In genomic region chr16:2470603-2471015, GRCh38 we compare ENCODE assay signal across 1 cellular context.
A peak's percentile ranks its signal among the peaks of the same experiment; 100 is the strongest.
TF ChIP-seq lines count a peak whose summit lies in the region.

No MANE protein-coding gene starts in this region.

TF ChIP-seq in HEK293, 187 proteins besides CTCF, POLR2A, EP300 and RAD21 (continued from another document and continues in another):
- no peak for TF ChIP-seq TSHZ1 (tag by site-specific recombination; IDR thresholded peaks at IDR 0.05; ENCODE audit: borderline replicate concordance)
- TF ChIP-seq ZIC2 (tag by site-specific recombination; IDR thresholded peaks at IDR 0.05) = peak; percentile 67
- no peak for TF ChIP-seq ZNF473 (tag by site-specific recombination; IDR thresholded peaks at IDR 0.05)
- TF ChIP-seq ZNF623 (tag by site-specific recombination; IDR thresholded peaks at IDR 0.05) = no peak
- TF ChIP-seq ZSCAN16 (tag by site-specific recombination; IDR thresholded peaks at IDR 0.05) = no peak
- 0 out of 2 replicates have a peak, but pooled peaks have one; percentile 28 for TF ChIP-seq WT1 (tag by site-specific recombination; IDR thresholded peaks at IDR 0.05)
- peak; percentile 68; the same call in 1 of the 2 replicates for TF ChIP-seq BCL11B (tag by site-specific recombination; IDR thresholded peaks at IDR 0.05; ENCODE audit: low read depth)
- TF ChIP-seq ZNF221 (tag by site-specific recombination; IDR thresholded peaks at IDR 0.05; ENCODE audit: borderline replicate concordance) = no peak
- TF ChIP-seq ZNF426 (tag by site-specific recombination; IDR thresholded peaks at IDR 0.05) = no peak
- TF ChIP-seq, protein P1, sequence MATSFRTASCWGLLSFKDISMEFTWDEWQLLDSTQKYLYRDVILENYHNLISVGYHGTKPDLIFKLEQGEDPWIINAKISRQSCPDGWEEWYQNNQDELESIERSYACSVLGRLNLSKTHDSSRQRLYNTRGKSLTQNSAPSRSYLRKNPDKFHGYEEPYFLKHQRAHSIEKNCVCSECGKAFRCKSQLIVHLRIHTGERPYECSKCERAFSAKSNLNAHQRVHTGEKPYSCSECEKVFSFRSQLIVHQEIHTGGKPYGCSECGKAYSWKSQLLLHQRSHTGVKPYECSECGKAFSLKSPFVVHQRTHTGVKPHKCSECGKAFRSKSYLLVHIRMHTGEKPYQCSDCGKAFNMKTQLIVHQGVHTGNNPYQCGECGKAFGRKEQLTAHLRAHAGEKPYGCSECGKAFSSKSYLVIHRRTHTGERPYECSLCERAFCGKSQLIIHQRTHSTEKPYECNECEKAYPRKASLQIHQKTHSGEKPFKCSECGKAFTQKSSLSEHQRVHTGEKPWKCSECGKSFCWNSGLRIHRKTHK (tag by site-specific recombination; IDR thresholded peaks at IDR 0.05) = no peak
- TF ChIP-seq ZBTB20 (tag by site-specific recombination; IDR thresholded peaks at IDR 0.05) = peak; percentile 78
- peak; percentile 68; the same call in 1 of the 2 replicates for TF ChIP-seq ZNF600 (tag by site-specific recombination; IDR thresholded peaks at IDR 0.05)
- TF ChIP-seq ZNF658 (tag by site-specific recombination; IDR thresholded peaks at IDR 0.05) = no peak
- TF ChIP-seq ZNF560 (tag by site-specific recombination; IDR thresholded peaks at IDR 0.05; ENCODE audit: borderline replicate concordance) = no peak
- TF ChIP-seq ZNF2 (tag by site-specific recombination; IDR thresholded peaks at IDR 0.05) = no peak
- no peak for TF ChIP-seq FEZF1 (tag by site-specific recombination; IDR thresholded peaks at IDR 0.05)
- TF ChIP-seq ZBTB17 (tag by site-specific recombination; IDR thresholded peaks at IDR 0.05) = peak; percentile 65
- TF ChIP-seq, protein P2, sequence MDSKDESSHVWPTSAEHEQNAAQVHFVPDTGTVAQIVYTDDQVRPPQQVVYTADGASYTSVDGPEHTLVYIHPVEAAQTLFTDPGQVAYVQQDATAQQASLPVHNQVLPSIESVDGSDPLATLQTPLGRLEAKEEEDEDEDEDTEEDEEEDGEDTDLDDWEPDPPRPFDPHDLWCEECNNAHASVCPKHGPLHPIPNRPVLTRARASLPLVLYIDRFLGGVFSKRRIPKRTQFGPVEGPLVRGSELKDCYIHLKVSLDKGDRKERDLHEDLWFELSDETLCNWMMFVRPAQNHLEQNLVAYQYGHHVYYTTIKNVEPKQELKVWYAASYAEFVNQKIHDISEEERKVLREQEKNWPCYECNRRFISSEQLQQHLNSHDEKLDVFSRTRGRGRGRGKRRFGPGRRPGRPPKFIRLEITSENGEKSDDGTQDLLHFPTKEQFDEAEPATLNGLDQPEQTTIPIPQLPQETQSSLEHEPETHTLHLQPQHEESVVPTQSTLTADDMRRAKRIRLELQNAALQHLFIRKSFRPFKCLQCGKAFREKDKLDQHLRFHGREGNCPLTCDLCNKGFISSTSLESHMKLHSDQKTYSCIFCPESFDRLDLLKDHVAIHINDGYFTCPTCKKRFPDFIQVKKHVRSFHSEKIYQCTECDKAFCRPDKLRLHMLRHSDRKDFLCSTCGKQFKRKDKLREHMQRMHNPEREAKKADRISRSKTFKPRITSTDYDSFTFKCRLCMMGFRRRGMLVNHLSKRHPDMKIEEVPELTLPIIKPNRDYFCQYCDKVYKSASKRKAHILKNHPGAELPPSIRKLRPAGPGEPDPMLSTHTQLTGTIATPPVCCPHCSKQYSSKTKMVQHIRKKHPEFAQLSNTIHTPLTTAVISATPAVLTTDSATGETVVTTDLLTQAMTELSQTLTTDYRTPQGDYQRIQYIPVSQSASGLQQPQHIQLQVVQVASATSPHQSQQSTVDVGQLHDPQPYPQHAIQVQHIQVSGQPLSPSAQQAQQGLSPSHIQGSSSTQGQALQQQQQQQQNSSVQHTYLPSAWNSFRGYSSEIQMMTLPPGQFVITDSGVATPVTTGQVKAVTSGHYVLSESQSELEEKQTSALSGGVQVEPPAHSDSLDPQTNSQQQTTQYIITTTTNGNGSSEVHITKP (tag by site-specific recombination; IDR thresholded peaks at IDR 0.05) = peak; percentile 97
- no peak for TF ChIP-seq ZFP41 (tag by site-specific recombination; IDR thresholded peaks at IDR 0.05; ENCODE audit: borderline replicate concordance)
- no peak for TF ChIP-seq EGR2 (tag by site-specific recombination; IDR thresholded peaks at IDR 0.05; ENCODE audit: low read depth)
- peak; percentile 91 for TF ChIP-seq SCRT2 (tag by site-specific recombination; IDR thresholded peaks at IDR 0.05)
- TF ChIP-seq, protein P3, sequence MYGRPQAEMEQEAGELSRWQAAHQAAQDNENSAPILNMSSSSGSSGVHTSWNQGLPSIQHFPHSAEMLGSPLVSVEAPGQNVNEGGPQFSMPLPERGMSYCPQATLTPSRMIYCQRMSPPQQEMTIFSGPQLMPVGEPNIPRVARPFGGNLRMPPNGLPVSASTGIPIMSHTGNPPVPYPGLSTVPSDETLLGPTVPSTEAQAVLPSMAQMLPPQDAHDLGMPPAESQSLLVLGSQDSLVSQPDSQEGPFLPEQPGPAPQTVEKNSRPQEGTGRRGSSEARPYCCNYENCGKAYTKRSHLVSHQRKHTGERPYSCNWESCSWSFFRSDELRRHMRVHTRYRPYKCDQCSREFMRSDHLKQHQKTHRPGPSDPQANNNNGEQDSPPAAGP (tag by site-specific recombination; IDR thresholded peaks at IDR 0.05) = no peak; the same call in 1 of the 2 replicates
- no peak for TF ChIP-seq ZNF138 (tag by site-specific recombination; IDR thresholded peaks at IDR 0.05; ENCODE audit: borderline replicate concordance)
- TF ChIP-seq ZNF777 (tag by site-specific recombination; IDR thresholded peaks at IDR 0.05; ENCODE audit: borderline replicate concordance) = no peak
- no peak for TF ChIP-seq TCF7L2 (IDR thresholded peaks at IDR 0.05; ENCODE audit: borderline replicate concordance, low read depth, low read length)
- TF ChIP-seq, protein P4, sequence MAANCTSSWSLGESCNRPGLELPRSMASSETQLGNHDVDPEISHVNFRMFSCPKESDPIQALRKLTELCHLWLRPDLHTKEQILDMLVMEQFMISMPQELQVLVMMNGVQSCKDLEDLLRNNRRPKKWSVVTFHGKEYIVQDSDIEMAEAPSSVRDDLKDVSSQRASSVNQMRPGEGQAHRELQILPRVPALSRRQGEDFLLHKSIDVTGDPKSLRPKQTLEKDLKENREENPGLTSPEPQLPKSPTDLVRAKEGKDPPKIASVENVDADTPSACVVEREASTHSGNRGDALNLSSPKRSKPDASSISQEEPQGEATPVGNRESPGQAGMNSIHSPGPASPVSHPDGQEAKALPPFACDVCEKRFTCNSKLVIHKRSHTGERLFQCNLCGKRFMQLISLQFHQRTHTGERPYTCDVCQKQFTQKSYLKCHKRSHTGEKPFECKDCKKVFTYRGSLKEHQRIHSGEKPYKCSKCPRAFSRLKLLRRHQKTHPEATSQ (tag by site-specific recombination; IDR thresholded peaks at IDR 0.05) = no peak
- no peak for TF ChIP-seq SETDB1 (IDR thresholded peaks at IDR 0.05; ENCODE audit: insufficient read length, low read length)
- no peak for TF ChIP-seq ZNF548 (tag by site-specific recombination; IDR thresholded peaks at IDR 0.05)
- TF ChIP-seq PRDM1 (tag by site-specific recombination; IDR thresholded peaks at IDR 0.05) = no peak
- peak; percentile 83; the same call in 1 of the 2 replicates for TF ChIP-seq ZBTB7A (tag by site-specific recombination; IDR thresholded peaks at IDR 0.05; ENCODE audit: low read depth)
- TF ChIP-seq HOXC10 (CRISPR knock-in tag; IDR thresholded peaks at IDR 0.05) = no peak
- TF ChIP-seq ZNF140 (tag by site-specific recombination; IDR thresholded peaks at IDR 0.05) = no peak
- 0 out of 2 replicates have a peak, but pooled peaks have one; percentile 16 for TF ChIP-seq KLF8 (tag by site-specific recombination; IDR thresholded peaks at IDR 0.05)
- TF ChIP-seq ZNF223 (tag by site-specific recombination; IDR thresholded peaks at IDR 0.05) = no peak
- TF ChIP-seq ZNF555 (tag by site-specific recombination; conservative IDR thresholded peaks at IDR 0.05) = no peak
- TF ChIP-seq, protein P5, sequence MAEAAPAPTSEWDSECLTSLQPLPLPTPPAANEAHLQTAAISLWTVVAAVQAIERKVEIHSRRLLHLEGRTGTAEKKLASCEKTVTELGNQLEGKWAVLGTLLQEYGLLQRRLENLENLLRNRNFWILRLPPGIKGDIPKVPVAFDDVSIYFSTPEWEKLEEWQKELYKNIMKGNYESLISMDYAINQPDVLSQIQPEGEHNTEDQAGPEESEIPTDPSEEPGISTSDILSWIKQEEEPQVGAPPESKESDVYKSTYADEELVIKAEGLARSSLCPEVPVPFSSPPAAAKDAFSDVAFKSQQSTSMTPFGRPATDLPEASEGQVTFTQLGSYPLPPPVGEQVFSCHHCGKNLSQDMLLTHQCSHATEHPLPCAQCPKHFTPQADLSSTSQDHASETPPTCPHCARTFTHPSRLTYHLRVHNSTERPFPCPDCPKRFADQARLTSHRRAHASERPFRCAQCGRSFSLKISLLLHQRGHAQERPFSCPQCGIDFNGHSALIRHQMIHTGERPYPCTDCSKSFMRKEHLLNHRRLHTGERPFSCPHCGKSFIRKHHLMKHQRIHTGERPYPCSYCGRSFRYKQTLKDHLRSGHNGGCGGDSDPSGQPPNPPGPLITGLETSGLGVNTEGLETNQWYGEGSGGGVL (tag by site-specific recombination; IDR thresholded peaks at IDR 0.05) = no peak
- no peak for TF ChIP-seq ZNF37A (tag by site-specific recombination; IDR thresholded peaks at IDR 0.05)
- no peak for TF ChIP-seq ZNF324 (tag by site-specific recombination; IDR thresholded peaks at IDR 0.05)
- peak; percentile 37; the same call in 1 of the 2 replicates for TF ChIP-seq ZNF629 (tag by site-specific recombination; IDR thresholded peaks at IDR 0.05)
- TF ChIP-seq PRDM4 (tag by site-specific recombination; IDR thresholded peaks at IDR 0.05) = no peak; the same call in 1 of the 2 replicates
- no peak for TF ChIP-seq AEBP2 (tag by site-specific recombination; IDR thresholded peaks at IDR 0.05; ENCODE audit: borderline replicate concordance)
- TF ChIP-seq KLF10 (tag by site-specific recombination; IDR thresholded peaks at IDR 0.05) = no peak
- no peak for TF ChIP-seq ZNF132 (tag by site-specific recombination; IDR thresholded peaks at IDR 0.05; ENCODE audit: borderline replicate concordance)
- no peak for TF ChIP-seq HOXD13 (CRISPR knock-in tag; IDR thresholded peaks at IDR 0.05; ENCODE audit: borderline replicate concordance)
- peak; percentile 28; the same call in 1 of the 2 replicates for TF ChIP-seq ZNF341 (tag by site-specific recombination; IDR thresholded peaks at IDR 0.05; ENCODE audit: low read depth)
- TF ChIP-seq ZNF433 (tag by site-specific recombination; IDR thresholded peaks at IDR 0.05; ENCODE audit: low read depth) = no peak
- TF ChIP-seq GLIS2 (tag by site-specific recombination; IDR thresholded peaks at IDR 0.05) = peak; percentile 33
- no peak for TF ChIP-seq ZNF133 (tag by site-specific recombination; IDR thresholded peaks at IDR 0.05)
- no peak for TF ChIP-seq MEIS1 (CRISPR knock-in tag; IDR thresholded peaks at IDR 0.05; ENCODE audit: borderline replicate concordance)
